In the genomic region with DNA sequence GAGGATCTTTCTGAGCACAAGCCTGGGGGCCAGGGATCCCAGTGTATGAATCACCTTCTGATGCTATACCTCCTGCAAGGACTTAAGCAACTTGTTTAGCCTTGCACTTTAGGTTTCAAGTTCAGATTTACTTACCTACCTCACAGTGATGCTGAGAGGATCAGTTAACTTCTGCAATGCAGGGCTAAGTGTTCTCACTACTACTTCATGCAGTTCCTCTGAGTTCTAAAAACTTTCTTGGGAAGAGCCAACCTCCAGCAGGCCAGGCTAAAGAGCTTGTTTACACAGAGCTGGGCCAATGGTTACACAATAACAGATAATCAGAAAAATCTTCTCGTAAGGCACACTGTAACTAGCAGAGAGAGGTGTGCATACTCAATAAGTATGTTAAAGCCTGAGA, we compare ENCODE assay signal across 1 cellular context.
TF ChIP-seq lines count a peak whose summit lies in the region.

No MANE protein-coding gene starts in this region.

TF ChIP-seq in HepG2, 621 proteins besides CTCF, POLR2A, EP300 and RAD21 (continued from another document and continues in another):
- TF ChIP-seq, protein P1, sequence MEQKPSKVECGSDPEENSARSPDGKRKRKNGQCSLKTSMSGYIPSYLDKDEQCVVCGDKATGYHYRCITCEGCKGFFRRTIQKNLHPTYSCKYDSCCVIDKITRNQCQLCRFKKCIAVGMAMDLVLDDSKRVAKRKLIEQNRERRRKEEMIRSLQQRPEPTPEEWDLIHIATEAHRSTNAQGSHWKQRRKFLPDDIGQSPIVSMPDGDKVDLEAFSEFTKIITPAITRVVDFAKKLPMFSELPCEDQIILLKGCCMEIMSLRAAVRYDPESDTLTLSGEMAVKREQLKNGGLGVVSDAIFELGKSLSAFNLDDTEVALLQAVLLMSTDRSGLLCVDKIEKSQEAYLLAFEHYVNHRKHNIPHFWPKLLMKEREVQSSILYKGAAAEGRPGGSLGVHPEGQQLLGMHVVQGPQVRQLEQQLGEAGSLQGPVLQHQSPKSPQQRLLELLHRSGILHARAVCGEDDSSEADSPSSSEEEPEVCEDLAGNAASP (CRISPR knock-in tag; IDR thresholded peaks at IDR 0.05; ENCODE audit: borderline replicate concordance) = 0 out of 2 replicates have a peak, but pooled peaks have one; percentile 22
- TF ChIP-seq DR1 (CRISPR knock-in tag; IDR thresholded peaks at IDR 0.05) (no peak), ZNF749 (CRISPR knock-in tag; IDR thresholded peaks at IDR 0.05; ENCODE audit: borderline replicate concordance) (no peak), ZBTB40 (IDR thresholded peaks at IDR 0.05) (no peak), ZBTB40 (CRISPR knock-in tag; IDR thresholded peaks at IDR 0.05) (no peak), JDP2 (CRISPR knock-in tag; IDR thresholded peaks at IDR 0.05; ENCODE audit: borderline replicate concordance) (no peak), ZNF556 (CRISPR knock-in tag; IDR thresholded peaks at IDR 0.05; ENCODE audit: borderline replicate concordance) (peak; percentile 50; the same call in 1 of the 2 replicates), MNT (IDR thresholded peaks at IDR 0.05) (no peak), THAP11 (CRISPR knock-in tag; IDR thresholded peaks at IDR 0.05) (peak; percentile 49; the same call in 1 of the 2 replicates), PHF21A (CRISPR knock-in tag; IDR thresholded peaks at IDR 0.05) (peak; percentile 40; the same call in 1 of the 2 replicates), GLI4 (CRISPR knock-in tag; IDR thresholded peaks at IDR 0.05; ENCODE audit: borderline replicate concordance) (no peak), CBFB (CRISPR knock-in tag; IDR thresholded peaks at IDR 0.05) (no peak), ELF3 (CRISPR knock-in tag; IDR thresholded peaks at IDR 0.05) (0 out of 2 replicates have a peak, but pooled peaks have one; percentile 28), HNF4A (CRISPR knock-in tag; IDR thresholded peaks at IDR 0.05) (peak; percentile 67), PPARG (CRISPR knock-in tag; conservative IDR thresholded peaks at IDR 0.05) (0 out of 2 replicates have a peak, but pooled peaks have one; percentile 36), ZNF17 (CRISPR knock-in tag; IDR thresholded peaks at IDR 0.05) (no peak), BCL6 (CRISPR knock-in tag; IDR thresholded peaks at IDR 0.05) (peak; percentile 70), ZKSCAN8 (CRISPR knock-in tag; IDR thresholded peaks at IDR 0.05; ENCODE audit: borderline replicate concordance) (no peak), MYNN (CRISPR knock-in tag; IDR thresholded peaks at IDR 0.05; ENCODE audit: low read depth) (no peak), SMC3 (IDR thresholded peaks at IDR 0.05; ENCODE audit: low read length) (0 out of 2 replicates have a peak, but pooled peaks have one; percentile 20), KDM1A (CRISPR knock-in tag; IDR thresholded peaks at IDR 0.05) (no peak), ZNF768 (CRISPR knock-in tag; IDR thresholded peaks at IDR 0.05) (no peak), ZNF839 (CRISPR knock-in tag; IDR thresholded peaks at IDR 0.05; ENCODE audit: borderline replicate concordance) (no peak), ZNF75D (CRISPR knock-in tag; IDR thresholded peaks at IDR 0.05; ENCODE audit: borderline replicate concordance) (no peak), KDM4B (CRISPR knock-in tag; IDR thresholded peaks at IDR 0.05) (no peak), ZNF180 (CRISPR knock-in tag; IDR thresholded peaks at IDR 0.05; ENCODE audit: borderline replicate concordance, low read depth) (no peak), ZNF644 (CRISPR knock-in tag; IDR thresholded peaks at IDR 0.05; ENCODE audit: low read depth) (0 out of 2 replicates have a peak, but pooled peaks have one; percentile 20), YEATS2 (CRISPR knock-in tag; IDR thresholded peaks at IDR 0.05; ENCODE audit: borderline replicate concordance) (peak; percentile 26; the same call in 1 of the 2 replicates)
- TF ChIP-seq, protein P2, sequence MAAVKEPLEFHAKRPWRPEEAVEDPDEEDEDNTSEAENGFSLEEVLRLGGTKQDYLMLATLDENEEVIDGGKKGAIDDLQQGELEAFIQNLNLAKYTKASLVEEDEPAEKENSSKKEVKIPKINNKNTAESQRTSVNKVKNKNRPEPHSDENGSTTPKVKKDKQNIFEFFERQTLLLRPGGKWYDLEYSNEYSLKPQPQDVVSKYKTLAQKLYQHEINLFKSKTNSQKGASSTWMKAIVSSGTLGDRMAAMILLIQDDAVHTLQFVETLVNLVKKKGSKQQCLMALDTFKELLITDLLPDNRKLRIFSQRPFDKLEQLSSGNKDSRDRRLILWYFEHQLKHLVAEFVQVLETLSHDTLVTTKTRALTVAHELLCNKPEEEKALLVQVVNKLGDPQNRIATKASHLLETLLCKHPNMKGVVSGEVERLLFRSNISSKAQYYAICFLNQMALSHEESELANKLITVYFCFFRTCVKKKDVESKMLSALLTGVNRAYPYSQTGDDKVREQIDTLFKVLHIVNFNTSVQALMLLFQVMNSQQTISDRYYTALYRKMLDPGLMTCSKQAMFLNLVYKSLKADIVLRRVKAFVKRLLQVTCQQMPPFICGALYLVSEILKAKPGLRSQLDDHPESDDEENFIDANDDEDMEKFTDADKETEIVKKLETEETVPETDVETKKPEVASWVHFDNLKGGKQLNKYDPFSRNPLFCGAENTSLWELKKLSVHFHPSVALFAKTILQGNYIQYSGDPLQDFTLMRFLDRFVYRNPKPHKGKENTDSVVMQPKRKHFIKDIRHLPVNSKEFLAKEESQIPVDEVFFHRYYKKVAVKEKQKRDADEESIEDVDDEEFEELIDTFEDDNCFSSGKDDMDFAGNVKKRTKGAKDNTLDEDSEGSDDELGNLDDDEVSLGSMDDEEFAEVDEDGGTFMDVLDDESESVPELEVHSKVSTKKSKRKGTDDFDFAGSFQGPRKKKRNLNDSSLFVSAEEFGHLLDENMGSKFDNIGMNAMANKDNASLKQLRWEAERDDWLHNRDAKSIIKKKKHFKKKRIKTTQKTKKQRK (IDR thresholded peaks at IDR 0.05; ENCODE audit: low read length) = no peak
- TF ChIP-seq, protein P3, sequence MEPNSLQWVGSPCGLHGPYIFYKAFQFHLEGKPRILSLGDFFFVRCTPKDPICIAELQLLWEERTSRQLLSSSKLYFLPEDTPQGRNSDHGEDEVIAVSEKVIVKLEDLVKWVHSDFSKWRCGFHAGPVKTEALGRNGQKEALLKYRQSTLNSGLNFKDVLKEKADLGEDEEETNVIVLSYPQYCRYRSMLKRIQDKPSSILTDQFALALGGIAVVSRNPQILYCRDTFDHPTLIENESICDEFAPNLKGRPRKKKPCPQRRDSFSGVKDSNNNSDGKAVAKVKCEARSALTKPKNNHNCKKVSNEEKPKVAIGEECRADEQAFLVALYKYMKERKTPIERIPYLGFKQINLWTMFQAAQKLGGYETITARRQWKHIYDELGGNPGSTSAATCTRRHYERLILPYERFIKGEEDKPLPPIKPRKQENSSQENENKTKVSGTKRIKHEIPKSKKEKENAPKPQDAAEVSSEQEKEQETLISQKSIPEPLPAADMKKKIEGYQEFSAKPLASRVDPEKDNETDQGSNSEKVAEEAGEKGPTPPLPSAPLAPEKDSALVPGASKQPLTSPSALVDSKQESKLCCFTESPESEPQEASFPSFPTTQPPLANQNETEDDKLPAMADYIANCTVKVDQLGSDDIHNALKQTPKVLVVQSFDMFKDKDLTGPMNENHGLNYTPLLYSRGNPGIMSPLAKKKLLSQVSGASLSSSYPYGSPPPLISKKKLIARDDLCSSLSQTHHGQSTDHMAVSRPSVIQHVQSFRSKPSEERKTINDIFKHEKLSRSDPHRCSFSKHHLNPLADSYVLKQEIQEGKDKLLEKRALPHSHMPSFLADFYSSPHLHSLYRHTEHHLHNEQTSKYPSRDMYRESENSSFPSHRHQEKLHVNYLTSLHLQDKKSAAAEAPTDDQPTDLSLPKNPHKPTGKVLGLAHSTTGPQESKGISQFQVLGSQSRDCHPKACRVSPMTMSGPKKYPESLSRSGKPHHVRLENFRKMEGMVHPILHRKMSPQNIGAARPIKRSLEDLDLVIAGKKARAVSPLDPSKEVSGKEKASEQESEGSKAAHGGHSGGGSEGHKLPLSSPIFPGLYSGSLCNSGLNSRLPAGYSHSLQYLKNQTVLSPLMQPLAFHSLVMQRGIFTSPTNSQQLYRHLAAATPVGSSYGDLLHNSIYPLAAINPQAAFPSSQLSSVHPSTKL (CRISPR knock-in tag; IDR thresholded peaks at IDR 0.05) = peak; percentile 77
- TF ChIP-seq, protein P4, sequence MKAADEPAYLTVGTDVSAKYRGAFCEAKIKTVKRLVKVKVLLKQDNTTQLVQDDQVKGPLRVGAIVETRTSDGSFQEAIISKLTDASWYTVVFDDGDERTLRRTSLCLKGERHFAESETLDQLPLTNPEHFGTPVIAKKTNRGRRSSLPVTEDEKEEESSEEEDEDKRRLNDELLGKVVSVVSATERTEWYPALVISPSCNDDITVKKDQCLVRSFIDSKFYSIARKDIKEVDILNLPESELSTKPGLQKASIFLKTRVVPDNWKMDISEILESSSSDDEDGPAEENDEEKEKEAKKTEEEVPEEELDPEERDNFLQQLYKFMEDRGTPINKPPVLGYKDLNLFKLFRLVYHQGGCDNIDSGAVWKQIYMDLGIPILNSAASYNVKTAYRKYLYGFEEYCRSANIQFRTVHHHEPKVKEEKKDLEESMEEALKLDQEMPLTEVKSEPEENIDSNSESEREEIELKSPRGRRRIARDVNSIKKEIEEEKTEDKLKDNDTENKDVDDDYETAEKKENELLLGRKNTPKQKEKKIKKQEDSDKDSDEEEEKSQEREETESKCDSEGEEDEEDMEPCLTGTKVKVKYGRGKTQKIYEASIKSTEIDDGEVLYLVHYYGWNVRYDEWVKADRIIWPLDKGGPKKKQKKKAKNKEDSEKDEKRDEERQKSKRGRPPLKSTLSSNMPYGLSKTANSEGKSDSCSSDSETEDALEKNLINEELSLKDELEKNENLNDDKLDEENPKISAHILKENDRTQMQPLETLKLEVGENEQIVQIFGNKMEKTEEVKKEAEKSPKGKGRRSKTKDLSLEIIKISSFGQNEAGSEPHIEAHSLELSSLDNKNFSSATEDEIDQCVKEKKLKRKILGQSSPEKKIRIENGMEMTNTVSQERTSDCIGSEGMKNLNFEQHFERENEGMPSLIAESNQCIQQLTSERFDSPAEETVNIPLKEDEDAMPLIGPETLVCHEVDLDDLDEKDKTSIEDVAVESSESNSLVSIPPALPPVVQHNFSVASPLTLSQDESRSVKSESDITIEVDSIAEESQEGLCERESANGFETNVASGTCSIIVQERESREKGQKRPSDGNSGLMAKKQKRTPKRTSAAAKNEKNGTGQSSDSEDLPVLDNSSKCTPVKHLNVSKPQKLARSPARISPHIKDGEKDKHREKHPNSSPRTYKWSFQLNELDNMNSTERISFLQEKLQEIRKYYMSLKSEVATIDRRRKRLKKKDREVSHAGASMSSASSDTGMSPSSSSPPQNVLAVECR (CRISPR knock-in tag; IDR thresholded peaks at IDR 0.05; ENCODE audit: borderline replicate concordance) = peak; percentile 19; the same call in 1 of the 2 replicates
